Comparison of ENCODE assay signal across 23 cellular contexts in genomic region chr3:193149998-193150397, GRCh38.
DNase-seq lines count a peak whose midpoint lies in the region; ATAC-seq and TF ChIP-seq lines count a peak whose summit lies in the region.
"Had no signal": no experiment of that assay in that cellular context is flagged by ENCODE, and none has a peak within 500 bp of the region (broad histone marks: within the 10 kb centered on the region; RNA-seq: fewer than 3 reads in every experiment).

No MANE protein-coding gene starts in this region.

- no peak overlapping the region for H4K5ac ChIP-seq in IMR-90 (ENCODE audit: low read depth, low read length)

- H2BK15ac ChIP-seq in IMR-90 (ENCODE audit: low read depth, low read length) = no peak overlapping the region

- intact Hi-C loops in IMR-90 (cut with micrococcal nuclease) = no loop called here

- no peaks in the 10 kb centered on the region for H3K9me1 ChIP-seq in IMR-90 (ENCODE audit: insufficient read depth, low read length)

- DNase-seq in GM03348 (ENCODE audit: low spot score) (peak; percentile 0), IMR-90 (no peak), OCI-M1 (lab: John Stamatoyannopoulos, UW) (peak; percentile 1), fibroblast of gingiva (ENCODE audit: low read depth) (peak; percentile 0), DMS53 treated with DMSO at 0.1 percent for 48 hours (lab: John Stamatoyannopoulos, UW; ENCODE audit: unreplicated experiment) (no peak)
- no peak for DNase-seq in activated naive CD4-positive, alpha-beta T cell (lab: John Stamatoyannopoulos, UW)
- DNase-seq in activated T-cell treated with anti-CD3 and anti-CD28 coated beads, Interleukin-2, amount 50 U/mL, for 48 hours = no peak
- DNase-seq: Caco-2; CD8-positive, alpha-beta T cell; DMS79; EL; GDM1; NCI-H2029; NCI-H446; NCI-H526; NCI-H82; NK-92 treated with Interleukin-12 subunit alpha and Interleukin-12 subunit beta, amount 100 ng/mL, for 24 hours; SHP77 treated with DMSO at 0.1 percent for 48 hours; T-helper 17 cell had no signal

- CTCF ChIA-PET in IMR-90 (lab: Yijun Ruan, JAX) = no interaction called here

- H3K36me3 ChIP-seq in IMR-90 (ENCODE audit: control insufficient read depth, insufficient read depth, low read length) = no peaks in the 10 kb centered on the region

- no peak overlapping the region for H4K91ac ChIP-seq in IMR-90 (ENCODE audit: insufficient read depth, low read depth, low read length)

- H3K14ac ChIP-seq in IMR-90 (replicated peaks; ENCODE audit: low read depth, low read length) = no peak overlapping the region

- no peak overlapping the region for H3K18ac ChIP-seq in IMR-90 (ENCODE audit: low read depth, low read length)

- no peak overlapping the region for H4K8ac ChIP-seq in IMR-90 (ENCODE audit: low read depth in 2 of 2, low read length in 2 of 2)

- no peak for TF ChIP-seq RAD21 in IMR-90 (IDR thresholded peaks at IDR 0.05; ENCODE audit: low read length)

- H3K9ac ChIP-seq in IMR-90 (ENCODE audit: low read depth, low read length) = no peak overlapping the region

- no CpG with 5 or more reads among the region's 2 CpGs for WGBS in IMR-90 (ENCODE audit: extremely low coverage in 2 of 2, insufficient read length in 1 of 2), 2 experiments

- dilution Hi-C loops in IMR-90 (cut with HindIII; ENCODE audit: low sequenced_read_pairs, unreplicated experiment) = no loop called here

- H3K79me1 ChIP-seq in IMR-90 (ENCODE audit: low read depth in 1 of 2, low read length in 2 of 2) = no peaks in the 10 kb centered on the region

- no peak overlapping the region for H2AFZ ChIP-seq in IMR-90 (replicated peaks; ENCODE audit: low read length, poor library complexity)

- no peaks in the 10 kb centered on the region for H3K4me1 ChIP-seq in IMR-90 (ENCODE audit: control insufficient read depth, insufficient read depth, low read length)
- H3K4me1 ChIP-seq: Caco-2 had no signal

- no peak overlapping the region for H2BK120ac ChIP-seq in IMR-90 (ENCODE audit: low read depth, low read length)

- in situ Hi-C loops in IMR-90 (cut with MboI; ENCODE audit: low sequenced_read_pairs) = no loop called here

- POLR2A ChIA-PET in IMR-90 (lab: Charles Lee; ENCODE audit: unreplicated experiment) = no interaction called here

- H3K4ac ChIP-seq in IMR-90 (ENCODE audit: low read depth, low read length) = no peak overlapping the region

- TF ChIP-seq POLR2A in IMR-90 (IDR thresholded peaks at IDR 0.05; ENCODE audit: low read depth, low read length) = no peak

- no peak for TF ChIP-seq CTCF in IMR-90 (conservative IDR thresholded peaks at IDR 0.05; ENCODE audit: low read depth, low read length)

- no peak overlapping the region for H2AK5ac ChIP-seq in IMR-90 (ENCODE audit: low read depth, low read length)

- H2BK20ac ChIP-seq in IMR-90 (ENCODE audit: low read depth, low read length) = no peak overlapping the region

- no peak overlapping the region for H3K56ac ChIP-seq in IMR-90 (ENCODE audit: extremely low read depth, insufficient read depth, low read length)

- H3K4me3 ChIP-seq in IMR-90 (ENCODE audit: insufficient read depth, low read depth, low read length) = no peak overlapping the region
- H3K4me3 ChIP-seq: SK-N-MC had no signal

- no TSS peak for BruUV-seq in IMR-90 (replicated peaks; lab: Mats Ljungman, UMichigan)

- H3K4me2 ChIP-seq in IMR-90 (ENCODE audit: low read depth, low read length) = no peak overlapping the region

- H3K27me3 ChIP-seq in IMR-90 (ENCODE audit: control insufficient read depth, insufficient read depth, low read length) = no peaks in the 10 kb centered on the region

- no peaks in the 10 kb centered on the region for H4K20me1 ChIP-seq in IMR-90 (ENCODE audit: insufficient read depth, low read length)

- no peaks in the 10 kb centered on the region for H3K9me3 ChIP-seq in IMR-90 (ENCODE audit: control insufficient read depth, insufficient read depth, low read length)
- H3K9me3 ChIP-seq: Caco-2 had no signal

- ATAC-seq in IMR-90 (ENCODE audit: low read depth) (no peak), HG03442 (IDR thresholded peaks at IDR 0.05; ENCODE audit: unreplicated experiment) (no peak)
- ATAC-seq: CD8-positive, alpha-beta T cell; Panc1; T-helper 17 cell had no signal

- H3K27ac ChIP-seq in IMR-90 (ENCODE audit: insufficient read depth, low read length) = no peak overlapping the region
- H3K27ac ChIP-seq: C4-2B, SK-N-MC had no signal

- no peak overlapping the region for H3K23ac ChIP-seq in IMR-90 (ENCODE audit: low read depth, low read length)

- H2BK5ac ChIP-seq in IMR-90 (ENCODE audit: low read depth, low read length, poor library complexity, severe bottlenecking) = no peak overlapping the region

- no peak overlapping the region for H2AK9ac ChIP-seq in IMR-90 (replicated peaks; ENCODE audit: low read depth, low read length, poor library complexity)

TF ChIP-seq in IMR-90, 13 proteins besides CTCF, POLR2A, EP300 and RAD21:
- TF ChIP-seq USF2 (IDR thresholded peaks at IDR 0.05; ENCODE audit: low read depth, low read length) (no peak), CEBPB (IDR thresholded peaks at IDR 0.05; ENCODE audit: low read depth, low read length) (peak; percentile 45; the same call in 1 of the 2 replicates)
TF ChIP-seq in IMR-90: peak in this region for 1.

Comparison
In these comparisons a context has a peak if more than half of its experiments do, and no peak if none do; other contexts are left out.
1. DNase-seq: peak in GM03348 (single experiment), OCI-M1 (single experiment) and fibroblast of gingiva (single experiment); none in IMR-90 (single experiment), DMS53 treated with DMSO at 0.1 percent for 48 hours (single experiment), activated naive CD4-positive, alpha-beta T cell (0 of 4) and activated T-cell treated with anti-CD3 and anti-CD28 coated beads, Interleukin-2, amount 50 U/mL, for 48 hours (0 of 2).